ENCODE assay signal across 2 cellular contexts in genomic region chr12:88546851-88547250, GRCh38.
TF ChIP-seq lines count a peak whose summit lies in the region.

No MANE protein-coding gene starts in this region.

TF ChIP-seq in SK-N-SH, 30 proteins besides CTCF, POLR2A, EP300 and RAD21 (continued from another document):
- TF ChIP-seq MAX (IDR thresholded peaks at IDR 0.05; ENCODE audit: low read depth), result no peak
- no peak for TF ChIP-seq ELF1 (IDR thresholded peaks at IDR 0.05)

TF ChIP-seq in SK-N-SH treated with all-trans-retinoic acid at 6 μM for 48 hours, 23 proteins besides CTCF, POLR2A, EP300 and RAD21 (continued from another document):
- TF ChIP-seq ZNF565 (CRISPR knock-in tag; conservative IDR thresholded peaks at IDR 0.05; ENCODE audit: low read depth), result no peak
- TF ChIP-seq TOX (CRISPR knock-in tag; IDR thresholded peaks at IDR 0.05; ENCODE audit: borderline replicate concordance), result no peak
- no peak for TF ChIP-seq ESRRG (CRISPR knock-in tag; IDR thresholded peaks at IDR 0.05)
- no peak for TF ChIP-seq POU6F1 (CRISPR knock-in tag; IDR thresholded peaks at IDR 0.05; ENCODE audit: borderline replicate concordance, low read depth)
- TF ChIP-seq TCF4 (CRISPR knock-in tag; IDR thresholded peaks at IDR 0.05; ENCODE audit: borderline replicate concordance), result no peak
